2 cellular contexts compared by ENCODE assay signal in genomic region chr9:128787583-128788156, GRCh38.
TF ChIP-seq lines count a peak whose summit lies in the region.

No MANE protein-coding gene starts in this region.

TF ChIP-seq in H1, 55 proteins besides CTCF, POLR2A, EP300 and RAD21:
- TF ChIP-seq CHD2 (IDR thresholded peaks at IDR 0.05; ENCODE audit: low read length): no peak
- TF ChIP-seq ATF3 (IDR thresholded peaks at IDR 0.05; ENCODE audit: insufficient read depth, low read depth, low read length): no peak
- TF ChIP-seq TBP (IDR thresholded peaks at IDR 0.05; ENCODE audit: low read depth, low read length): no peak
- no peak for TF ChIP-seq YY1 (IDR thresholded peaks at IDR 0.05; ENCODE audit: low read depth, low read length)
- TF ChIP-seq MAFK (IDR thresholded peaks at IDR 0.05; ENCODE audit: low read depth, low read length): no peak
- no peak for TF ChIP-seq SP1 (IDR thresholded peaks at IDR 0.05; ENCODE audit: low read depth, low read length)
- TF ChIP-seq, protein P1, sequence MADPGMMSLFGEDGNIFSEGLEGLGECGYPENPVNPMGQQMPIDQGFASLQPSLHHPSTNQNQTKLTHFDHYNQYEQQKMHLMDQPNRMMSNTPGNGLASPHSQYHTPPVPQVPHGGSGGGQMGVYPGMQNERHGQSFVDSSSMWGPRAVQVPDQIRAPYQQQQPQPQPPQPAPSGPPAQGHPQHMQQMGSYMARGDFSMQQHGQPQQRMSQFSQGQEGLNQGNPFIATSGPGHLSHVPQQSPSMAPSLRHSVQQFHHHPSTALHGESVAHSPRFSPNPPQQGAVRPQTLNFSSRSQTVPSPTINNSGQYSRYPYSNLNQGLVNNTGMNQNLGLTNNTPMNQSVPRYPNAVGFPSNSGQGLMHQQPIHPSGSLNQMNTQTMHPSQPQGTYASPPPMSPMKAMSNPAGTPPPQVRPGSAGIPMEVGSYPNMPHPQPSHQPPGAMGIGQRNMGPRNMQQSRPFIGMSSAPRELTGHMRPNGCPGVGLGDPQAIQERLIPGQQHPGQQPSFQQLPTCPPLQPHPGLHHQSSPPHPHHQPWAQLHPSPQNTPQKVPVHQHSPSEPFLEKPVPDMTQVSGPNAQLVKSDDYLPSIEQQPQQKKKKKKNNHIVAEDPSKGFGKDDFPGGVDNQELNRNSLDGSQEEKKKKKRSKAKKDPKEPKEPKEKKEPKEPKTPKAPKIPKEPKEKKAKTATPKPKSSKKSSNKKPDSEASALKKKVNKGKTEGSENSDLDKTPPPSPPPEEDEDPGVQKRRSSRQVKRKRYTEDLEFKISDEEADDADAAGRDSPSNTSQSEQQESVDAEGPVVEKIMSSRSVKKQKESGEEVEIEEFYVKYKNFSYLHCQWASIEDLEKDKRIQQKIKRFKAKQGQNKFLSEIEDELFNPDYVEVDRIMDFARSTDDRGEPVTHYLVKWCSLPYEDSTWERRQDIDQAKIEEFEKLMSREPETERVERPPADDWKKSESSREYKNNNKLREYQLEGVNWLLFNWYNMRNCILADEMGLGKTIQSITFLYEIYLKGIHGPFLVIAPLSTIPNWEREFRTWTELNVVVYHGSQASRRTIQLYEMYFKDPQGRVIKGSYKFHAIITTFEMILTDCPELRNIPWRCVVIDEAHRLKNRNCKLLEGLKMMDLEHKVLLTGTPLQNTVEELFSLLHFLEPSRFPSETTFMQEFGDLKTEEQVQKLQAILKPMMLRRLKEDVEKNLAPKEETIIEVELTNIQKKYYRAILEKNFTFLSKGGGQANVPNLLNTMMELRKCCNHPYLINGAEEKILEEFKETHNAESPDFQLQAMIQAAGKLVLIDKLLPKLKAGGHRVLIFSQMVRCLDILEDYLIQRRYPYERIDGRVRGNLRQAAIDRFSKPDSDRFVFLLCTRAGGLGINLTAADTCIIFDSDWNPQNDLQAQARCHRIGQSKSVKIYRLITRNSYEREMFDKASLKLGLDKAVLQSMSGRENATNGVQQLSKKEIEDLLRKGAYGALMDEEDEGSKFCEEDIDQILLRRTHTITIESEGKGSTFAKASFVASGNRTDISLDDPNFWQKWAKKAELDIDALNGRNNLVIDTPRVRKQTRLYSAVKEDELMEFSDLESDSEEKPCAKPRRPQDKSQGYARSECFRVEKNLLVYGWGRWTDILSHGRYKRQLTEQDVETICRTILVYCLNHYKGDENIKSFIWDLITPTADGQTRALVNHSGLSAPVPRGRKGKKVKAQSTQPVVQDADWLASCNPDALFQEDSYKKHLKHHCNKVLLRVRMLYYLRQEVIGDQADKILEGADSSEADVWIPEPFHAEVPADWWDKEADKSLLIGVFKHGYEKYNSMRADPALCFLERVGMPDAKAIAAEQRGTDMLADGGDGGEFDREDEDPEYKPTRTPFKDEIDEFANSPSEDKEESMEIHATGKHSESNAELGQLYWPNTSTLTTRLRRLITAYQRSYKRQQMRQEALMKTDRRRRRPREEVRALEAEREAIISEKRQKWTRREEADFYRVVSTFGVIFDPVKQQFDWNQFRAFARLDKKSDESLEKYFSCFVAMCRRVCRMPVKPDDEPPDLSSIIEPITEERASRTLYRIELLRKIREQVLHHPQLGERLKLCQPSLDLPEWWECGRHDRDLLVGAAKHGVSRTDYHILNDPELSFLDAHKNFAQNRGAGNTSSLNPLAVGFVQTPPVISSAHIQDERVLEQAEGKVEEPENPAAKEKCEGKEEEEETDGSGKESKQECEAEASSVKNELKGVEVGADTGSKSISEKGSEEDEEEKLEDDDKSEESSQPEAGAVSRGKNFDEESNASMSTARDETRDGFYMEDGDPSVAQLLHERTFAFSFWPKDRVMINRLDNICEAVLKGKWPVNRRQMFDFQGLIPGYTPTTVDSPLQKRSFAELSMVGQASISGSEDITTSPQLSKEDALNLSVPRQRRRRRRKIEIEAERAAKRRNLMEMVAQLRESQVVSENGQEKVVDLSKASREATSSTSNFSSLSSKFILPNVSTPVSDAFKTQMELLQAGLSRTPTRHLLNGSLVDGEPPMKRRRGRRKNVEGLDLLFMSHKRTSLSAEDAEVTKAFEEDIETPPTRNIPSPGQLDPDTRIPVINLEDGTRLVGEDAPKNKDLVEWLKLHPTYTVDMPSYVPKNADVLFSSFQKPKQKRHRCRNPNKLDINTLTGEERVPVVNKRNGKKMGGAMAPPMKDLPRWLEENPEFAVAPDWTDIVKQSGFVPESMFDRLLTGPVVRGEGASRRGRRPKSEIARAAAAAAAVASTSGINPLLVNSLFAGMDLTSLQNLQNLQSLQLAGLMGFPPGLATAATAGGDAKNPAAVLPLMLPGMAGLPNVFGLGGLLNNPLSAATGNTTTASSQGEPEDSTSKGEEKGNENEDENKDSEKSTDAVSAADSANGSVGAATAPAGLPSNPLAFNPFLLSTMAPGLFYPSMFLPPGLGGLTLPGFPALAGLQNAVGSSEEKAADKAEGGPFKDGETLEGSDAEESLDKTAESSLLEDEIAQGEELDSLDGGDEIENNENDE (IDR thresholded peaks at IDR 0.05; ENCODE audit: insufficient replicate concordance, low read length): no peak
- no peak for TF ChIP-seq GTF2F1 (IDR thresholded peaks at IDR 0.05; ENCODE audit: borderline replicate concordance, low read depth, low read length)
- TF ChIP-seq EGR1 (IDR thresholded peaks at IDR 0.05; ENCODE audit: borderline replicate concordance, low read depth, low read length): no peak
- no peak for TF ChIP-seq ATF2 (IDR thresholded peaks at IDR 0.05; ENCODE audit: low read length)
- TF ChIP-seq CEBPB (IDR thresholded peaks at IDR 0.05; ENCODE audit: low read depth, low read length): no peak
- no peak for TF ChIP-seq GABPA (IDR thresholded peaks at IDR 0.05; ENCODE audit: borderline replicate concordance, insufficient read depth, low read length)
- TF ChIP-seq JUN (IDR thresholded peaks at IDR 0.05; ENCODE audit: low read depth, low read length): no peak
TF ChIP-seq in H1: peak in this region for 0.

TF ChIP-seq in GM12891, 5 proteins besides CTCF, POLR2A, EP300 and RAD21:
- TF ChIP-seq POLR2AphosphoS5 (IDR thresholded peaks at IDR 0.05; ENCODE audit: low read depth, low read length) (no peak), PAX5 (IDR thresholded peaks at IDR 0.05; ENCODE audit: insufficient read depth, low read length, severe bottlenecking) (no peak), TAF1 (IDR thresholded peaks at IDR 0.05; ENCODE audit: low read depth, low read length) (no peak), SPI1 (IDR thresholded peaks at IDR 0.05; ENCODE audit: low read depth, low read length) (no peak), POU2F2 (IDR thresholded peaks at IDR 0.05; ENCODE audit: low read depth, low read length) (no peak)
